In genomic region chr2:200378652-200379290, GRCh38 we compare ENCODE assay signal across 10 cellular contexts.
A peak's percentile ranks its signal among the peaks of the same experiment; 100 is the strongest.
DNase-seq lines count a peak whose midpoint lies in the region; ATAC-seq lines count a peak whose summit lies in the region.
"Had no signal": no experiment of that assay in that cellular context is flagged by ENCODE, and none has a peak within 500 bp of the region (broad histone marks: within the 10 kb centered on the region; RNA-seq: fewer than 3 reads in every experiment).

No MANE protein-coding gene starts in this region.

- no peaks in the 10 kb centered on the region for H3K27me3 ChIP-seq in skeletal muscle tissue (ENCODE audit: control insufficient read depth in 3 of 3, insufficient read depth in 3 of 3, low read length in 3 of 3)

- no peaks in the 10 kb centered on the region for H3K36me3 ChIP-seq in skeletal muscle tissue (ENCODE audit: control insufficient read depth in 3 of 3, insufficient read depth in 3 of 3, low read length in 3 of 3)
- H3K36me3 ChIP-seq: HAP-1 had no signal

- no peak for ATAC-seq in GM18520 (IDR thresholded peaks at IDR 0.05; ENCODE audit: unreplicated experiment)
- ATAC-seq: GM12878 had no signal

- peak overlapping the region; percentile 82 for H3K27ac ChIP-seq in skeletal muscle tissue (ENCODE audit: low read depth, low read length)

- no peak overlapping the region for H3K9ac ChIP-seq in skeletal muscle tissue (ENCODE audit: low read depth in 1 of 3, low read length in 3 of 3)

- peaks cover 28 to 49% (median 42%) of the 10 kb centered on the region in 3 donors for H3K4me1 ChIP-seq in skeletal muscle tissue (ENCODE audit: control insufficient read depth in 3 of 3, insufficient read depth in 3 of 3, low read length in 3 of 3)

- DNase-seq in GM03348 (ENCODE audit: low spot score) (peak; percentile 43), amniotic epithelial cell (ENCODE audit: low read depth) (peak; percentile 55), hepatic stellate cell (ENCODE audit: low spot score) (peak; percentile 40), NCI-H1417 (lab: John Stamatoyannopoulos, UW) (no peak), NCI-H345 treated with DMSO at 0.1 percent for 48 hours (lab: John Stamatoyannopoulos, UW; ENCODE audit: unreplicated experiment) (no peak)
- no peak for DNase-seq in activated CD8-positive, alpha-beta memory T cell treated with anti-CD3 and anti-CD28 coated beads for 24 hours

- H3K4me3 ChIP-seq in skeletal muscle tissue (ENCODE audit: low read length in 3 of 3): no peak overlapping the region
- H3K4me3 ChIP-seq: GM12878, HAP-1 had no signal

- H3K9me3 ChIP-seq in skeletal muscle tissue (ENCODE audit: control insufficient read depth in 3 of 3, low read length in 3 of 3): no peaks in the 10 kb centered on the region
- H3K9me3 ChIP-seq: HAP-1 had no signal

Comparison
In these comparisons a context has a peak if more than half of its experiments do, and no peak if none do; other contexts are left out.
1. DNase-seq: peak in GM03348 (single experiment), amniotic epithelial cell (single experiment) and hepatic stellate cell (single experiment); none in activated CD8-positive, alpha-beta memory T cell treated with anti-CD3 and anti-CD28 coated beads for 24 hours (single experiment), NCI-H1417 (0 of 3) and NCI-H345 treated with DMSO at 0.1 percent for 48 hours (single experiment).